In the genomic region with DNA sequence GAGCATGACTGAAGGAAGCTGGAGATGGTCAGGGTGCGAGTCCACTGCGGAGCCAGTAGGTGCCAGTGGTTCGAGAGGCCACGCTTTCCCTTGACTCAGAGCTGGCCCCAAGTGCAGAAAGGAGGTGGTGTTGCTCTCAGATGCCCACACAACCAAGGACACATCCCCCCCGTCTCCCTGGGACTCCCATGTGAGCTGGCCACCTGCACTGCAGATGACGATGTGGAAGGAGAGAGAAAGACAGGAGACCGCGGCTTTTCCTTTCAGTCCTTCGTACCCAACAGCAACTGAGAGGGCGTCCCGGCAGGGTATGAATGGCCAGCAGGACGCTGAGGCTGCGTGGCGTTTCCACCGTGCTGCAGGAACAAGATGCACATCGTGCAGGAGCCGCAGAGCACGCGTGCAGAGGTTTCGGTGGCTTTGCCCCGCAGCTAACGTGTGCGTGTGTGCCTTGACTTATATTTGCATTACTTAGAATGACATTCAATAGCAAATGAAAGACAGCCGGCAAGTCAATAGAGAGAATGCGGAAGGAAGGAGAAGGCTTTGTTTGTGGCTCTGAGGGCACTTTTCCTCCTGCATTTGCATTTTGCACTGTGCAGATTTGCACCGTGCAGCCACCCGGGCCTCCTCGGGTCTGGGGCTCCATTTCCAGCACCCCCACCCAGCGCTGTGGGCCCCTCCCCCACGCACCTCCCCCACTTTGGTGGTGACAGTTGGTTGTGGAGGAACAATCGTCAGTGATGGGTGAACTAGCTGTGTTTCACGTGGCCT, we compare ENCODE assay signal across 9 cellular contexts. TPM values are rescaled to one million over a fixed set of nuclear protein-coding genes. Genes with fewer than 3 reads are reported as not detected.
DNase-seq lines count a peak whose midpoint lies in the region; ATAC-seq and TF ChIP-seq lines count a peak whose summit lies in the region.
"Had no signal": no experiment of that assay in that cellular context is flagged by ENCODE, and none has a peak within 500 bp of the region (broad histone marks: within the 10 kb centered on the region; RNA-seq: fewer than 3 reads in every experiment).

No MANE protein-coding gene starts in this region.

- H3K27me3 Mint-ChIP-seq in CD8-positive, alpha-beta T cell (ENCODE audit: low read depth) = peaks cover 7% of the 10 kb centered on the region
- H3K27me3 Mint-ChIP-seq in glutamatergic neuron (ENCODE audit: unreplicated experiment) = peaks cover 17% of the 10 kb centered on the region

- ATAC-seq in CD8-positive, alpha-beta T cell = peak; percentile 29
- peak; percentile 56 for ATAC-seq in GM18907 (IDR thresholded peaks at IDR 0.05; ENCODE audit: unreplicated experiment)

- peak overlapping the region; percentile 82 for H3K4me3 Mint-ChIP-seq in CD8-positive, alpha-beta T cell
- peak overlapping the region; percentile 72 for H3K4me3 Mint-ChIP-seq in glutamatergic neuron (ENCODE audit: unreplicated experiment)

- H3K27me3 ChIP-seq in CD8-positive, alpha-beta T cell (ENCODE audit: insufficient read depth, low read length) = no peaks in the 10 kb centered on the region

- no peaks in the 10 kb centered on the region for H3K36me3 ChIP-seq in CD8-positive, alpha-beta T cell (ENCODE audit: insufficient read depth, low read length)

- DNase-seq in CD8-positive, alpha-beta T cell = peak in 1 of 7 experiments; percentile 21
- peak; percentile 86 for DNase-seq in NAMALWA (ENCODE audit: low spot score)
- no peak for DNase-seq in glutamatergic neuron
- no peak for DNase-seq in NCI-H748 (lab: John Stamatoyannopoulos, UW; ENCODE audit: unreplicated experiment)
- no peak for DNase-seq in NCI-H1694 (lab: John Stamatoyannopoulos, UW)
- DNase-seq in NCI-H1092 (lab: John Stamatoyannopoulos, UW) = no peak
- DNase-seq in NCI-H2227 treated with DMSO at 0.1 percent for 48 hours (lab: John Stamatoyannopoulos, UW) = no peak
- DNase-seq: stimulated activated CD4-positive, alpha-beta T cell treated with anti-CD3 and anti-CD28 coated beads, Interleukin-1b, Interleukin-23, amount 100 ng/mL, for 48 hours had no signal

- no peaks in the 10 kb centered on the region for H3K9me3 ChIP-seq in CD8-positive, alpha-beta T cell (ENCODE audit: low read length)

- no peaks in the 10 kb centered on the region for H3K36me3 Mint-ChIP-seq in CD8-positive, alpha-beta T cell
- no peaks in the 10 kb centered on the region for H3K36me3 Mint-ChIP-seq in glutamatergic neuron (ENCODE audit: unreplicated experiment)

- no peak overlapping the region for H3K27ac ChIP-seq in CD8-positive, alpha-beta T cell (ENCODE audit: low read depth, low read length)

- no peak for TF ChIP-seq CTCF in CD8-positive, alpha-beta T cell (IDR thresholded peaks at IDR 0.05)
- TF ChIP-seq CTCF in glutamatergic neuron (IDR thresholded peaks at IDR 0.05; ENCODE audit: partially characterized antibody, unreplicated experiment) = no peak

- H3K4me3 ChIP-seq in CD8-positive, alpha-beta T cell (ENCODE audit: low read depth, low read length) = peak overlapping the region; percentile 31

- H3K9me3 Mint-ChIP-seq in CD8-positive, alpha-beta T cell = no peaks in the 10 kb centered on the region
- peaks cover 7% of the 10 kb centered on the region for H3K9me3 Mint-ChIP-seq in glutamatergic neuron (ENCODE audit: unreplicated experiment)

- no peak overlapping the region for H3K27ac Mint-ChIP-seq in CD8-positive, alpha-beta T cell
- H3K27ac Mint-ChIP-seq in glutamatergic neuron (ENCODE audit: unreplicated experiment) = peak overlapping the region; percentile 66

- CTCF ChIA-PET in CD8-positive, alpha-beta T cell (lab: Charles Lee) = interaction anchor here (1.5 to 1.6 kb wide), 2 partner anchors 23 to 60 kb away, joined by 3 to 4 read pairs; no protein-coding TSS in a partner anchor

- peaks cover 19% of the 10 kb centered on the region for H3K4me1 Mint-ChIP-seq in CD8-positive, alpha-beta T cell (ENCODE audit: low read depth)
- H3K4me1 Mint-ChIP-seq in glutamatergic neuron (ENCODE audit: low read depth, unreplicated experiment) = peaks cover 26% of the 10 kb centered on the region

- H3K4me1 ChIP-seq in CD8-positive, alpha-beta T cell (ENCODE audit: insufficient read depth, low read length) = peaks cover 18% of the 10 kb centered on the region

- POLR2A ChIA-PET in CD8-positive, alpha-beta T cell (lab: Charles Lee) = interaction anchor here (0.9 kb wide), 1 partner anchor 70 kb away, joined by 3 read pairs; no protein-coding TSS in a partner anchor

- intact Hi-C loops in CD8-positive, alpha-beta T cell (cut with DNase I, micrococcal nuclease) = no loop called here

RNA-seq across cellular contexts. Expression of a gene that starts 26.3 kb away (rescaled TPM):
- total RNA-seq in CD8-positive, alpha-beta T cell = under 1 TPM in 1 of 2 experiments, not detected in 1; 0.44 TPM
- 23.9 TPM for total RNA-seq in glutamatergic neuron (ENCODE audit: unreplicated experiment)

Comparison
In these comparisons a context has a peak if more than half of its experiments do, and no peak if none do; other contexts are left out.
1. RNA of a gene that starts 26.3 kb away (total RNA-seq): 23.9 TPM in glutamatergic neuron (single experiment); 0.44 TPM in CD8-positive, alpha-beta T cell; every median in the first group is over 10 times any median in the second.